8 cellular contexts compared by ENCODE assay signal in the genomic region with DNA sequence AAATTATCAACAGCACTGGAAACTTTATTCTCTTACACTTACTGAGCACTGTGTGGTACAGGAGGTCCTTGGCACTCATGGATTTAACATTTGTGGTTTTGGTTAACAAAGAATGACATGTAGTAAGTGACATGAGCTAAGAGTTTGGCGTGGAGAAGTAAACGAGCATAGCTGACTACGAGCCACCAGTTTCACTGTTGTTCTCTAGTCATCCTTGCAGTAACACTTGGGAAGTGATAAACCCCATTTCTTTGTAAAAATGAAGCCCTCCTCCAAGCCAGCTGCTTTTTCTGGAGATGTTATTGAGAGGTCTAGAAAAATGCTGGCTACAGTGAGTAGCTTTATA. TPM values are rescaled to one million over a fixed set of nuclear protein-coding genes. Genes with fewer than 3 reads are reported as not detected.
A peak's percentile ranks its signal among the peaks of the same experiment; 100 is the strongest.
DNase-seq lines count a peak whose midpoint lies in the region; ATAC-seq, FAIRE-seq and TF ChIP-seq lines count a peak whose summit lies in the region.

No MANE protein-coding gene starts in this region.

- POLR2A ChIA-PET in K562 (lab: Yijun Ruan, JAX): interaction anchor here (1.5 kb wide), 1 partner anchor 9 kb away, joined by 3 read pairs; no protein-coding TSS in a partner anchor

- H3K9ac ChIP-seq in K562 (ENCODE audit: insufficient read depth in 1 of 2, low read depth in 2 of 2, low read length in 2 of 2): no peak overlapping the region

- intact Hi-C loops in K562 (cut with micrococcal nuclease) (no loop called here), testis (cut with DNase I; ENCODE audit: low total_unique reads) (no loop called here)

- no peaks in the 10 kb centered on the region for H3K4me1 ChIP-seq in K562 (replicated peaks in 1 of 2; ENCODE audit: control insufficient read depth in 2 of 2, insufficient read depth in 2 of 2, low read length in 2 of 2)
- no peaks in the 10 kb centered on the region for H3K4me1 ChIP-seq in testis

- no peak for DNase-seq in activated T-cell treated with anti-CD3 and anti-CD28 coated beads, Interleukin-2, amount 50 U/mL, for 4 hours
- DNase-seq in activated T-cell treated with anti-CD3 and anti-CD28 coated beads, Interleukin-2, amount 50 U/mL, for 48 hours: no peak
- DNase-seq in K562 (ENCODE audit: extremely low read depth in 1 of 4, low spot score in 3 of 4) (no peak), testis (no peak)
- peak; percentile 42 to 71 for DNase-seq in stimulated activated naive CD8-positive, alpha-beta T cell treated with anti-CD3 and anti-CD28 coated beads, Interleukin-15, amount 100 ng/mL, for 72 hours
- no peak for DNase-seq in central memory CD4-positive, alpha-beta T cell

- no peak for TF ChIP-seq CTCF in K562 (IDR thresholded peaks at IDR 0.05 in 2 of 3, conservative IDR thresholded peaks at IDR 0.05 in 1 of 3; ENCODE audit: insufficient read depth in 2 of 3, low read depth in 1 of 3, low read length in 3 of 3)
- no peak for TF ChIP-seq CTCF in testis (IDR thresholded peaks at IDR 0.05)

- ATAC-seq in activated T-cell treated with anti-CD3 and anti-CD28 coated beads, Interleukin-2, amount 50 U/mL, for 4 hours: peak; percentile 81 to 90
- ATAC-seq in HG03521 (IDR thresholded peaks at IDR 0.05; ENCODE audit: unreplicated experiment) (peak; percentile 48), K562 (no peak), GM19324 (IDR thresholded peaks at IDR 0.05; ENCODE audit: low FRiP score, unreplicated experiment) (no peak)
- ATAC-seq in stimulated activated naive CD8-positive, alpha-beta T cell treated with anti-CD3 and anti-CD28 coated beads, Interleukin-15, amount 100 ng/mL, for 72 hours: peak; percentile 91

- H3K9me3 ChIP-seq in K562 (replicated peaks; ENCODE audit: control insufficient read depth, insufficient read depth, low read depth, low read length) (no peaks in the 10 kb centered on the region), testis (no peaks in the 10 kb centered on the region)

- no peak for TF ChIP-seq POLR2A in K562 (conservative IDR thresholded peaks at IDR 0.05)
- no peak for TF ChIP-seq POLR2A in testis (IDR thresholded peaks at IDR 0.05)

- in situ Hi-C loops in K562 (cut with MboI): no loop called here

- peak; percentile 54 for FAIRE-seq in K562 (lab: Jason Lieb, UNC)

- H3K4me3 Mint-ChIP-seq in activated T-cell treated with anti-CD3 and anti-CD28 coated beads, Interleukin-2, amount 50 U/mL, for 4 hours: no peak overlapping the region
- H3K4me3 Mint-ChIP-seq in stimulated activated naive CD8-positive, alpha-beta T cell treated with anti-CD3 and anti-CD28 coated beads, Interleukin-15, amount 100 ng/mL, for 72 hours: peak overlapping the region in 1 of 2 donors; percentile 69

- H3K4me1 Mint-ChIP-seq in activated T-cell treated with anti-CD3 and anti-CD28 coated beads, Interleukin-2, amount 50 U/mL, for 4 hours (ENCODE audit: low read depth): peaks cover 35% of the 10 kb centered on the region
- H3K4me1 Mint-ChIP-seq in stimulated activated naive CD8-positive, alpha-beta T cell treated with anti-CD3 and anti-CD28 coated beads, Interleukin-15, amount 100 ng/mL, for 72 hours: peaks cover 39% of the 10 kb centered on the region

- H2AFZ ChIP-seq in K562 (ENCODE audit: low read depth, low read length): no peak overlapping the region

- H3K27me3 ChIP-seq in K562 (ENCODE audit: control insufficient read depth in 2 of 2, insufficient read depth in 2 of 2, low read length in 2 of 2): peaks cover 9 to 24% of the 10 kb centered on the region in 2 experiments; a peak in 3 of 5 replicates
- no peaks in the 10 kb centered on the region for H3K27me3 ChIP-seq in testis

- H3K27ac ChIP-seq in K562 (ENCODE audit: extremely low read depth, low read depth, low read length) (no peak overlapping the region), testis (no peak overlapping the region)

- H3K4me3 ChIP-seq in K562: no peak overlapping the region
- no peak overlapping the region for H3K4me3 ChIP-seq in testis

- H3K27ac Mint-ChIP-seq in stimulated activated naive CD8-positive, alpha-beta T cell treated with anti-CD3 and anti-CD28 coated beads, Interleukin-15, amount 100 ng/mL, for 72 hours: peak overlapping the region in 1 of 2 donors; percentile 94

- H3K9me3 Mint-ChIP-seq in activated T-cell treated with anti-CD3 and anti-CD28 coated beads, Interleukin-2, amount 50 U/mL, for 4 hours: no peaks in the 10 kb centered on the region
- H3K9me3 Mint-ChIP-seq in stimulated activated naive CD8-positive, alpha-beta T cell treated with anti-CD3 and anti-CD28 coated beads, Interleukin-15, amount 100 ng/mL, for 72 hours: no peaks in the 10 kb centered on the region

- no peaks in the 10 kb centered on the region for H3K36me3 Mint-ChIP-seq in activated T-cell treated with anti-CD3 and anti-CD28 coated beads, Interleukin-2, amount 50 U/mL, for 4 hours (ENCODE audit: insufficient read depth)

- H3K9me1 ChIP-seq in K562 (ENCODE audit: control insufficient read depth, insufficient read depth, low read length): no peaks in the 10 kb centered on the region

- no peaks in the 10 kb centered on the region for H3K79me2 ChIP-seq in K562 (ENCODE audit: control insufficient read depth, insufficient read depth, low read length)

- TF ChIP-seq EP300 in K562 (IDR thresholded peaks at IDR 0.05; ENCODE audit: low read length): no peak

- WGBS in K562 (ENCODE audit: insufficient coverage, low coverage, missing lambda C conversion rate): 0% methylated on average over 3 of the region's 3 CpGs
- WGBS in testis, 2 donors: 64 to 78% methylated on average over 3 of the region's 3 CpGs

- no peak overlapping the region for H3K4me2 ChIP-seq in K562 (ENCODE audit: insufficient read depth, low read length)

- TF ChIP-seq RAD21 in K562 (CRISPR knock-in tag; conservative IDR thresholded peaks at IDR 0.05 in 1 of 2, IDR thresholded peaks at IDR 0.05 in 1 of 2): no peak

- CTCF ChIA-PET in K562 (lab: Yijun Ruan, JAX; ENCODE audit: low intra/inter-chr PET ratio): no interaction called here

- no peaks in the 10 kb centered on the region for H4K20me1 ChIP-seq in K562 (replicated peaks; ENCODE audit: control insufficient read depth, insufficient read depth, low read length)

- peaks cover 29% of the 10 kb centered on the region for H3K27me3 Mint-ChIP-seq in activated T-cell treated with anti-CD3 and anti-CD28 coated beads, Interleukin-2, amount 50 U/mL, for 4 hours (ENCODE audit: low read depth)
- peaks cover 50% of the 10 kb centered on the region for H3K27me3 Mint-ChIP-seq in stimulated activated naive CD8-positive, alpha-beta T cell treated with anti-CD3 and anti-CD28 coated beads, Interleukin-15, amount 100 ng/mL, for 72 hours

- BruUV-seq in K562 (replicated peaks; lab: Mats Ljungman, UMichigan): no TSS peak

- no peaks in the 10 kb centered on the region for H3K36me3 ChIP-seq in K562 (ENCODE audit: control insufficient read depth, insufficient read depth, low read length)
- H3K36me3 ChIP-seq in testis (ENCODE audit: low read depth, missing control alignments): no peaks in the 10 kb centered on the region

TF ChIP-seq in K562, 482 proteins besides CTCF, POLR2A, EP300 and RAD21 (continues in another document):
- TF ChIP-seq ILF3 (IDR thresholded peaks at IDR 0.05; ENCODE audit: borderline replicate concordance) (no peak), NR4A1 (CRISPR knock-in tag; IDR thresholded peaks at IDR 0.05) (no peak), NR4A1 (tag; IDR thresholded peaks at IDR 0.05) (no peak)

RNA-seq across cellular contexts. Expression of a gene that starts 32.7 kb away (rescaled TPM):
- total RNA-seq in activated T-cell treated with anti-CD3 and anti-CD28 coated beads, Interleukin-2, amount 50 U/mL, for 4 hours: 1 to 10 TPM; 5.5 to 7.0 (median 6.9) TPM
- not detected in 2 replicates for total RNA-seq in K562 (2011; cell fraction: chromatin; rRNA removed; ENCODE audit: low replicate concordance)
- not detected in 2 replicates for total RNA-seq in K562 (2011; cell fraction: nucleolus; rRNA removed)
- total RNA-seq in K562 (2011; cell fraction: nucleoplasm; rRNA removed): not detected in 2 replicates
- total RNA-seq in K562 (2014; rRNA removed) (not detected in 2 replicates), K562 (2014; rRNA removed; fragmentation: Illumina TruSeq; extraction: Trizol) (not detected in 2 replicates), K562 (2015; rRNA removed; fragmentation: Illumina TruSeq; extraction: Trizol) (not detected in 2 replicates), K562 (2021) (not detected in 2 replicates), testis (1 to 10 TPM; 2.9 to 3.2 TPM)
- polyA plus RNA-seq in K562 (2011; rRNA removed) (0.07 TPM in 1 of 2 replicates, not detected in the other), K562 (2014; fragmentation: Illumina TruSeq; extraction: Trizol) (not detected in 2 replicates), K562 (2014; fragmentation: Nextera tagmentation; extraction: Ambion mirVana) (not detected), K562 (2014; rRNA removed) (not detected in 2 replicates), testis (ENCODE audit: insufficient read depth, low read depth, low replicate concordance) (5.6 TPM)
- polyA plus RNA-seq in K562 (2011; cell fraction: cytosol; rRNA removed): not detected in 2 replicates
- not detected in 2 replicates for polyA plus RNA-seq in K562 (2011; cell fraction: nucleus; rRNA removed)
- not detected in 2 replicates for polyA plus RNA-seq in K562 (2012)
- not detected in 2 replicates for polyA minus RNA-seq in K562 (2011; rRNA and poly(A)+ RNA removed)
- not detected in 2 replicates for polyA minus RNA-seq in K562 (2011; cell fraction: cytosol; rRNA and poly(A)+ RNA removed)
- not detected in 2 replicates for polyA minus RNA-seq in K562 (2011; cell fraction: nucleus; rRNA and poly(A)+ RNA removed)

RNA-seq across cellular contexts. Expression of a gene that starts 52.5 kb away (rescaled TPM):
- total RNA-seq in activated T-cell treated with anti-CD3 and anti-CD28 coated beads, Interleukin-2, amount 50 U/mL, for 4 hours: 10 to 100 TPM; 39.8 to 66.9 (median 48.4) TPM
- 20.4 and 71.3 TPM in 2 replicates for total RNA-seq in K562 (2011; cell fraction: chromatin; rRNA removed; ENCODE audit: low replicate concordance)
- total RNA-seq in K562 (2011; cell fraction: nucleolus; rRNA removed): 13.6 and 13.8 TPM in 2 replicates
- 23.4 and 43.7 TPM in 2 replicates for total RNA-seq in K562 (2011; cell fraction: nucleoplasm; rRNA removed)
- 14.1 and 14.2 TPM in 2 replicates for total RNA-seq in K562 (2014; rRNA removed)
- total RNA-seq in K562 (2014; rRNA removed; fragmentation: Illumina TruSeq; extraction: Trizol): 24.3 and 24.5 TPM in 2 replicates
- total RNA-seq in K562 (2015; rRNA removed; fragmentation: Illumina TruSeq; extraction: Trizol): 19.9 and 22.7 TPM in 2 replicates
- 17.7 and 20.7 TPM in 2 replicates for total RNA-seq in K562 (2021)
- 19.7 and 26.7 TPM in 2 replicates for polyA plus RNA-seq in K562 (2011; rRNA removed)
- polyA plus RNA-seq in K562 (2011; cell fraction: cytosol; rRNA removed): 7.1 and 12.9 TPM in 2 replicates
- 15.5 and 17.0 TPM in 2 replicates for polyA plus RNA-seq in K562 (2011; cell fraction: nucleus; rRNA removed)
- polyA plus RNA-seq in K562 (2012): 11.4 and 11.5 TPM in 2 replicates
- 16.7 and 17.0 TPM in 2 replicates for polyA plus RNA-seq in K562 (2014; fragmentation: Illumina TruSeq; extraction: Trizol)
- 1 to 10 TPM; 4.7 to 9.2 TPM for polyA plus RNA-seq in K562 (2014; fragmentation: Nextera tagmentation; extraction: Ambion mirVana)
- 12.1 and 12.3 TPM in 2 replicates for polyA plus RNA-seq in K562 (2014; rRNA removed)
- polyA minus RNA-seq in K562 (2011; rRNA and poly(A)+ RNA removed): 49.3 and 56.9 TPM in 2 replicates
- 20.1 and 20.9 TPM in 2 replicates for polyA minus RNA-seq in K562 (2011; cell fraction: cytosol; rRNA and poly(A)+ RNA removed)
- 22.1 and 28.9 TPM in 2 replicates for polyA minus RNA-seq in K562 (2011; cell fraction: nucleus; rRNA and poly(A)+ RNA removed)
- 10 to 100 TPM; 46.0 to 78.1 TPM for total RNA-seq in testis
- polyA plus RNA-seq in testis (ENCODE audit: insufficient read depth, low read depth, low replicate concordance): 52.3 TPM

Comparison
In these comparisons a context has a peak if more than half of its experiments do, and no peak if none do; other contexts are left out.
1. ATAC-seq: peak in activated T-cell treated with anti-CD3 and anti-CD28 coated beads, Interleukin-2, amount 50 U/mL, for 4 hours (2 of 2), HG03521 (single experiment) and stimulated activated naive CD8-positive, alpha-beta T cell treated with anti-CD3 and anti-CD28 coated beads, Interleukin-15, amount 100 ng/mL, for 72 hours (single experiment); none in K562 (single experiment) and GM19324 (single experiment).
2. DNase-seq: peak in stimulated activated naive CD8-positive, alpha-beta T cell treated with anti-CD3 and anti-CD28 coated beads, Interleukin-15, amount 100 ng/mL, for 72 hours (2 of 2); none in activated T-cell treated with anti-CD3 and anti-CD28 coated beads, Interleukin-2, amount 50 U/mL, for 4 hours (single experiment), activated T-cell treated with anti-CD3 and anti-CD28 coated beads, Interleukin-2, amount 50 U/mL, for 48 hours (0 of 2), K562 (0 of 4), central memory CD4-positive, alpha-beta T cell (single experiment) and testis (single experiment).